ENCODE assay signal across 8 cellular contexts in genomic region chr1:35564037-35564883, GRCh38. TPM values are rescaled to one million over a fixed set of nuclear protein-coding genes. Genes with fewer than 3 reads are reported as not detected.
A peak's percentile ranks its signal among the peaks of the same experiment; 100 is the strongest.
DNase-seq lines count a peak whose midpoint lies in the region; ATAC-seq and TF ChIP-seq lines count a peak whose summit lies in the region.

No MANE protein-coding gene starts in this region.

- 80 to 84% methylated on average over 9 of the region's 9 CpGs for WGBS in lung, 2 donors

- ATAC-seq in HG02610 (IDR thresholded peaks at IDR 0.05; ENCODE audit: unreplicated experiment) (peak; percentile 46), lung (ENCODE audit: insufficient read depth, low FRiP score) (no peak), HG03139 (IDR thresholded peaks at IDR 0.05; ENCODE audit: unreplicated experiment) (no peak)

- peaks cover 0 to 26% of the 10 kb centered on the region in 2 donors for H3K36me3 ChIP-seq in lung (ENCODE audit: control insufficient read depth in 2 of 2, insufficient read depth in 2 of 2, low read length in 2 of 2)

- H3K27ac ChIP-seq in lung (ENCODE audit: low read depth in 1 of 2, low read length in 1 of 2) = no peak overlapping the region

- TF ChIP-seq CTCF in lung (IDR thresholded peaks at IDR 0.05; ENCODE audit: control extremely low read depth, extremely low read depth) = peak; percentile 80

- no peak overlapping the region for H3K4me3 ChIP-seq in lung

- H3K4me1 ChIP-seq in lung (ENCODE audit: control insufficient read depth in 2 of 2, insufficient read depth in 2 of 2, low read length in 2 of 2) = no peaks in the 10 kb centered on the region

- no peaks in the 10 kb centered on the region for H3K9me3 ChIP-seq in lung (ENCODE audit: control insufficient read depth in 2 of 2, insufficient read depth in 1 of 2, low read length in 1 of 2)

- H3K27me3 ChIP-seq in lung (ENCODE audit: control insufficient read depth, insufficient read depth) = no peaks in the 10 kb centered on the region

- DNase-seq in COLO668 (lab: John Stamatoyannopoulos, UW; ENCODE audit: unreplicated experiment) (peak; percentile 94), NCI-H526 treated with DMSO at 0.1 percent for 48 hours (lab: John Stamatoyannopoulos, UW) (peak; percentile 50), dermis blood vessel endothelial cell (peak; percentile 92), lung (ENCODE audit: low spot score) (peak; percentile 79)
- DNase-seq in activated CD4-positive, alpha-beta T cell treated with anti-CD3 and anti-CD28 coated beads, Interleukin-2, amount 50 U/mL, for 1 hour = peak; percentile 82
- DNase-seq in stimulated activated CD8-positive, alpha-beta memory T cell treated with anti-CD3 and anti-CD28 coated beads, Interleukin-15, amount 100 ng/mL, for 1 hour (ENCODE audit: low read depth) = peak; percentile 69

RNA-seq across cellular contexts. Expression of gene NCDN, which starts 6.7 kb away (rescaled TPM):
- total RNA-seq in dermis blood vessel endothelial cell (11.9 and 23.1 TPM in 2 replicates), lung (10 to 100 TPM; 12.4 to 31.5 TPM)
- 10 to 100 TPM in 1 of 2 donors, 1 to 10 TPM in 1; 8.8 to 16.7 TPM for polyA plus RNA-seq in lung

RNA-seq across cellular contexts. Expression of gene KIAA0319L, which starts 7.1 kb away (rescaled TPM):
- total RNA-seq in dermis blood vessel endothelial cell (62.2 and 80.5 TPM in 2 replicates), lung (100 to 1,000 TPM in 1 of 2 donors, 10 to 100 TPM in 1; 85.6 to 121 TPM)
- 10 to 100 TPM; 20.3 to 36.2 TPM for polyA plus RNA-seq in lung

RNA-seq across cellular contexts. Expression of gene TFAP2E, which starts 8.9 kb away (rescaled TPM):
- total RNA-seq in dermis blood vessel endothelial cell = 0.14 and 0.17 TPM in 2 replicates
- total RNA-seq in lung = 1 to 10 TPM; 1.8 to 2.5 TPM
- 1 to 10 TPM; 1.4 to 2.0 TPM for polyA plus RNA-seq in lung
